Comparison of ENCODE assay signal across 19 cellular contexts in genomic region chr3:138439646-138440045, GRCh38. TPM values are rescaled to one million over a fixed set of nuclear protein-coding genes. Genes with fewer than 3 reads are reported as not detected.
DNase-seq lines count a peak whose midpoint lies in the region; ATAC-seq and TF ChIP-seq lines count a peak whose summit lies in the region.
"Had no signal": no experiment of that assay in that cellular context is flagged by ENCODE, and none has a peak within 500 bp of the region (broad histone marks: within the 10 kb centered on the region; RNA-seq: fewer than 3 reads in every experiment).

No MANE protein-coding gene starts in this region.

- no peak overlapping the region for H3K9ac ChIP-seq in SK-N-SH

- CTCF ChIA-PET in SK-N-SH (lab: Yijun Ruan, JAX) = interaction anchor here (1.0 to 2.4 kb wide), 5 partner anchors 22 to 476 kb away, joined by 3 to 11 read pairs (median 5); no protein-coding TSS in a partner anchor

- no peaks in the 10 kb centered on the region for H3K9me3 ChIP-seq in SK-N-SH
- H3K9me3 ChIP-seq: SJSA1 had no signal

- H3K27me3 ChIP-seq in SK-N-SH (ENCODE audit: insufficient read depth) (peaks cover 4% of the 10 kb centered on the region; the same call in 1 of the 2 replicates), brain microvascular endothelial cell (replicated peaks) (peaks cover 12% of the 10 kb centered on the region)

- no peaks in the 10 kb centered on the region for H3K9me2 ChIP-seq in SK-N-SH

- no peak overlapping the region for H2AFZ ChIP-seq in SK-N-SH (ENCODE audit: low read depth)
- H2AFZ ChIP-seq: GM23338 had no signal

- in situ Hi-C loops in brain microvascular endothelial cell (cut with HindIII; ENCODE audit: low pct_ligation_motif_present, low sequenced_read_pairs) = no loop called here

- TF ChIP-seq EP300 in SK-N-SH (IDR thresholded peaks at IDR 0.05; ENCODE audit: borderline replicate concordance in 1 of 2, low read depth in 1 of 2, low read length in 1 of 2) = no peak

- H3K4me1 ChIP-seq in SK-N-SH (ENCODE audit: control insufficient read depth in 1 of 2, insufficient read depth in 2 of 2, low read depth in 1 of 2, low read length in 1 of 2) = peaks cover 6 to 22% of the 10 kb centered on the region in 2 experiments

- H3K4me3 ChIP-seq in SK-N-SH (ENCODE audit: low read depth in 2 of 2, low read length in 1 of 2) (no peak overlapping the region), brain microvascular endothelial cell (ENCODE audit: low read depth, low read length) (no peak overlapping the region)
- H3K4me3 ChIP-seq: GM23338, SJSA1 had no signal

- peaks cover 11% of the 10 kb centered on the region for H3F3A ChIP-seq in SK-N-SH (replicated peaks; ENCODE audit: insufficient read depth)

- H3K36me3 ChIP-seq in SK-N-SH (replicated peaks in 1 of 2; ENCODE audit: control insufficient read depth in 1 of 2, insufficient read depth in 2 of 2, low read length in 1 of 2) = no peaks in the 10 kb centered on the region
- no peaks in the 10 kb centered on the region for H3K36me3 ChIP-seq in brain microvascular endothelial cell (replicated peaks)
- H3K36me3 ChIP-seq: SJSA1 had no signal

- H3K4me2 ChIP-seq in SK-N-SH = no peak overlapping the region
- H3K4me2 ChIP-seq: GM23338 had no signal

- POLR2A ChIA-PET in SK-N-SH (lab: Yijun Ruan, JAX) = no interaction called here

- H3K79me2 ChIP-seq in SK-N-SH (ENCODE audit: insufficient read depth) = no peaks in the 10 kb centered on the region

- peak; percentile 11 for DNase-seq in SK-N-SH
- DNase-seq in RPMI7951 (ENCODE audit: low read depth) = peak; percentile 50
- DNase-seq in myocyte (ENCODE audit: low read depth) = peak; percentile 60
- DNase-seq in brain microvascular endothelial cell = no peak
- no peak for DNase-seq in activated CD4-positive, alpha-beta T cell treated with anti-CD3 and anti-CD28 coated beads for 1 hour
- DNase-seq in T-helper 2 cell = no peak
- DNase-seq: COR-L47, DMS153, GDM1, NCI-H1694 treated with DMSO at 0.1 percent for 48 hours, NCI-H524, T-helper 1 cell had no signal

- H3K27ac ChIP-seq in SK-N-SH (ENCODE audit: low read depth in 2 of 2, low read length in 1 of 2) (no peak overlapping the region), brain microvascular endothelial cell (no peak overlapping the region)
- H3K27ac ChIP-seq: HL-60, SJSA1 had no signal

- ATAC-seq in SK-N-SH treated with all-trans-retinoic acid at 6 μM for 48 hours (no peak), GM21367 (IDR thresholded peaks at IDR 0.05; ENCODE audit: unreplicated experiment) (no peak)
- ATAC-seq: GM23338 had no signal

- WGBS in SK-N-SH (ENCODE audit: low lambda C conversion rate) = 71% methylated on average over 4 of the region's 4 CpGs

- TF ChIP-seq CTCF in SK-N-SH (IDR thresholded peaks at IDR 0.05) = no peak
- TF ChIP-seq CTCF in brain microvascular endothelial cell (IDR thresholded peaks at IDR 0.05; ENCODE audit: low read depth, low read length, missing control alignments) = no peak

- TF ChIP-seq RAD21 in SK-N-SH (IDR thresholded peaks at IDR 0.05; ENCODE audit: low read length) = no peak

- no peaks in the 10 kb centered on the region for H4K20me1 ChIP-seq in SK-N-SH (ENCODE audit: insufficient read depth)

TF ChIP-seq in SK-N-SH, 30 proteins besides CTCF, POLR2A, EP300 and RAD21 (continues in another document):
- TF ChIP-seq USF2 (IDR thresholded peaks at IDR 0.05; ENCODE audit: borderline replicate concordance, low read depth, low read length) (no peak), NFIC (IDR thresholded peaks at IDR 0.05; ENCODE audit: borderline replicate concordance) (no peak), YY1 (IDR thresholded peaks at IDR 0.05; ENCODE audit: low read depth) (no peak), RXRA (IDR thresholded peaks at IDR 0.05; ENCODE audit: borderline replicate concordance, low read depth) (no peak), FOSL2 (IDR thresholded peaks at IDR 0.05; ENCODE audit: borderline replicate concordance, low read depth) (no peak), JUND (IDR thresholded peaks at IDR 0.05) (no peak), MXI1 (IDR thresholded peaks at IDR 0.05; ENCODE audit: low read depth, low read length) (no peak), SMC3 (IDR thresholded peaks at IDR 0.05; ENCODE audit: low read depth, low read length) (no peak), RCOR1 (IDR thresholded peaks at IDR 0.05; ENCODE audit: low read length) (no peak), TEAD4 (IDR thresholded peaks at IDR 0.05; ENCODE audit: borderline replicate concordance, insufficient read depth) (no peak), IRF3 (IDR thresholded peaks at IDR 0.05; ENCODE audit: low read depth, low read length) (no peak)
- TF ChIP-seq, protein P1, sequence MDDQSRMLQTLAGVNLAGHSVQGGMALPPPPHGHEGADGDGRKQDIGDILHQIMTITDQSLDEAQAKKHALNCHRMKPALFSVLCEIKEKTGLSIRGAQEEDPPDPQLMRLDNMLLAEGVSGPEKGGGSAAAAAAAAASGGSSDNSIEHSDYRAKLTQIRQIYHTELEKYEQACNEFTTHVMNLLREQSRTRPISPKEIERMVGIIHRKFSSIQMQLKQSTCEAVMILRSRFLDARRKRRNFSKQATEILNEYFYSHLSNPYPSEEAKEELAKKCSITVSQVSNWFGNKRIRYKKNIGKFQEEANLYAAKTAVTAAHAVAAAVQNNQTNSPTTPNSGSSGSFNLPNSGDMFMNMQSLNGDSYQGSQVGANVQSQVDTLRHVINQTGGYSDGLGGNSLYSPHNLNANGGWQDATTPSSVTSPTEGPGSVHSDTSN (IDR thresholded peaks at IDR 0.05) = no peak

TF ChIP-seq in SK-N-SH treated with all-trans-retinoic acid at 6 μM for 48 hours, 23 proteins besides CTCF, POLR2A, EP300 and RAD21:
- no peak for TF ChIP-seq ZFP3 (CRISPR knock-in tag; IDR thresholded peaks at IDR 0.05)
- no peak for TF ChIP-seq ZNF565 (CRISPR knock-in tag; conservative IDR thresholded peaks at IDR 0.05; ENCODE audit: low read depth)
- no peak for TF ChIP-seq GLIS3 (CRISPR knock-in tag; IDR thresholded peaks at IDR 0.05)
- TF ChIP-seq POU6F1 (CRISPR knock-in tag; IDR thresholded peaks at IDR 0.05; ENCODE audit: borderline replicate concordance, low read depth) = no peak
- TF ChIP-seq RARB (CRISPR knock-in tag; IDR thresholded peaks at IDR 0.05) = no peak
- no peak for TF ChIP-seq ISL1 (CRISPR knock-in tag; IDR thresholded peaks at IDR 0.05)
- no peak for TF ChIP-seq BACH2 (CRISPR knock-in tag; IDR thresholded peaks at IDR 0.05; ENCODE audit: borderline replicate concordance)
- TF ChIP-seq PPARA (CRISPR knock-in tag; IDR thresholded peaks at IDR 0.05; ENCODE audit: borderline replicate concordance) = no peak

RNA-seq across cellular contexts. Expression of gene ESYT3, which starts 5.2 kb away (rescaled TPM):
- polyA plus RNA-seq in SK-N-SH (2012; rRNA removed) = 0.24 and 0.33 TPM in 2 replicates
- polyA plus RNA-seq in SK-N-SH (2012; cell fraction: cytosol; rRNA removed) = 0.12 and 0.20 TPM in 2 replicates
- polyA plus RNA-seq in SK-N-SH (2012; cell fraction: nucleus; rRNA removed) = 1.3 and 1.7 TPM in 2 replicates
- 0.12 and 0.20 TPM in 2 replicates for total RNA-seq in RPMI7951 (2014; rRNA removed; shearing (Covaris generic))
- 1.7 and 2.8 TPM in 2 replicates for total RNA-seq in myocyte
- 8.6 TPM for polyA plus RNA-seq in myocyte (2012)
- total RNA-seq: OCI-LY7 had no signal
- polyA plus RNA-seq: CD14-positive monocyte had no signal

Comparison
In these comparisons a context has a peak if more than half of its experiments do, and no peak if none do; other contexts are left out.
1. DNase-seq: peak in SK-N-SH (single experiment), RPMI7951 (single experiment) and myocyte (single experiment); none in brain microvascular endothelial cell (single experiment), activated CD4-positive, alpha-beta T cell treated with anti-CD3 and anti-CD28 coated beads for 1 hour (single experiment) and T-helper 2 cell (0 of 5).